In the genomic region with DNA sequence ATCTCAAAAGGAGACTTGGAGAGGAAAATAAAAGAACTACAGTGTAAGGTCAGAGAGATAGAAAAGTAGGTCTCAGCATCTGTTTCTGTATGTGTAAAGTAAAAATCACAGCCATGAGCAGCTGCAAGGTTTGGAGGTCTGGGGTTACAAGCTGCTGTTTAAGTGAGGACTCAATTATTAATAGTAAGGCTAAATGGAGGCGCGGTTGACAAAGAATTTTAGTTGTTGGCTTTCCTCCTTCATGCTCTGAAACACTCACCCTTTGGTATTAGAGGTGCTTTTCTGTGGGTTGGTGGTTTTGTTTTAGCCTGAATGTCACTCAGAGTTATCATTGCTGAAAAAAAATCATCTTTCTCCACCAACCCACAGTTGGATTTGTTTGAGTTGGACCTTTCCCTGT, we compare ENCODE assay signal across 21 cellular contexts. TPM values are rescaled to one million over a fixed set of nuclear protein-coding genes. Genes with fewer than 3 reads are reported as not detected.
DNase-seq lines count a peak whose midpoint lies in the region; ATAC-seq, FAIRE-seq and TF ChIP-seq lines count a peak whose summit lies in the region.
"Had no signal": no experiment of that assay in that cellular context is flagged by ENCODE, and none has a peak within 500 bp of the region (broad histone marks: within the 10 kb centered on the region; RNA-seq: fewer than 3 reads in every experiment).

No MANE protein-coding gene starts in this region.

- SMC1A ChIA-PET in GM12878 (lab: Charles Lee; ENCODE audit: uncharacterized antibody, unreplicated experiment): no interaction called here

- H3K4me3 Mint-ChIP-seq in nephron progenitor cell: no peak overlapping the region
- H3K4me3 Mint-ChIP-seq: CD4-positive, CD25-positive, alpha-beta regulatory T cell; CD8-positive, alpha-beta memory T cell; H9; IgD-negative memory B cell had no signal

- RAD21 ChIA-PET in GM12878 (lab: Charles Lee; ENCODE audit: unreplicated experiment): no interaction called here

- no peaks in the 10 kb centered on the region for H3K9me3 Mint-ChIP-seq in nephron progenitor cell
- H3K9me3 Mint-ChIP-seq: H9, IgD-negative memory B cell had no signal

- BruUV-seq in GM12878 (replicated peaks; lab: Mats Ljungman, UMichigan): no TSS peak

- no peak for FAIRE-seq in GM12878 (lab: Jason Lieb, UNC)
- FAIRE-seq: A549, H1, HepG2 had no signal

- POLR2A ChIA-PET in GM12878 (lab: Charles Lee): no interaction called here

- no peaks in the 10 kb centered on the region for H3K9me3 ChIP-seq in BLaER1
- H3K9me3 ChIP-seq in GM12878 (replicated peaks; ENCODE audit: control insufficient read depth, insufficient read depth, low read length): no peaks in the 10 kb centered on the region
- H3K9me3 ChIP-seq: A549 had no signal

- DNase-seq in DMS79 treated with DMSO at 0.1 percent for 48 hours (lab: John Stamatoyannopoulos, UW) (peak; percentile 18), DMS79 (lab: John Stamatoyannopoulos, UW) (no peak), GM12878 (ENCODE audit: low read depth, low spot score) (no peak), nephron progenitor cell (no peak), OCI-M1 (lab: John Stamatoyannopoulos, UW) (no peak)
- DNase-seq: C1 segment of cervical spinal cord; CD4-positive, CD25-positive, alpha-beta regulatory T cell; CD8-positive, alpha-beta memory T cell; COR-L47; DMS 273 treated with DMSO at 0.1 percent for 48 hours; DMS53; GDM1; H9 had no signal

- no peak overlapping the region for H2AFZ ChIP-seq in GM12878 (ENCODE audit: control insufficient read depth, low read depth, low read length)

- WGBS in GM12878 (ENCODE audit: insufficient coverage, insufficient replicate concordance, low lambda C conversion rate, missing lambda C conversion rate): 4% methylated on average over 2 of the region's 2 CpGs

- no peaks in the 10 kb centered on the region for H4K20me1 ChIP-seq in BLaER1
- no peaks in the 10 kb centered on the region for H4K20me1 ChIP-seq in GM12878 (ENCODE audit: control insufficient read depth, insufficient read depth)

- H3K36me3 Mint-ChIP-seq in nephron progenitor cell (ENCODE audit: low read depth): no peaks in the 10 kb centered on the region
- H3K36me3 Mint-ChIP-seq: CD4-positive, CD25-positive, alpha-beta regulatory T cell; CD8-positive, alpha-beta memory T cell; IgD-negative memory B cell had no signal

- H3K27me3 ChIP-seq in BLaER1 (no peaks in the 10 kb centered on the region), GM12878 (replicated peaks in 1 of 2; ENCODE audit: control insufficient read depth in 2 of 2, insufficient read depth in 2 of 2, low read length in 1 of 2) (peaks cover 0 to 5% of the 10 kb centered on the region in 2 experiments; a peak in 1 of 4 replicates)

- H3K9ac ChIP-seq in BLaER1 (no peak overlapping the region), GM12878 (ENCODE audit: control insufficient read depth, insufficient read depth, low read length) (no peak overlapping the region)

- peak overlapping the region; percentile 47 for H3K4me2 ChIP-seq in BLaER1
- H3K4me2 ChIP-seq in GM12878 (ENCODE audit: control insufficient read depth, insufficient read depth): no peak overlapping the region
- H3K4me2 ChIP-seq: A549 had no signal

- intact Hi-C loops in GM12878 (cut with micrococcal nuclease; ENCODE audit: unreplicated experiment): no loop called here

- peak overlapping the region; percentile 56 for H3K27ac Mint-ChIP-seq in nephron progenitor cell
- H3K27ac Mint-ChIP-seq: CD4-positive, CD25-positive, alpha-beta regulatory T cell; CD8-positive, alpha-beta memory T cell; H9; IgD-negative memory B cell had no signal

- H3K4me1 ChIP-seq in BLaER1 (peaks cover 15% of the 10 kb centered on the region), GM12878 (ENCODE audit: control insufficient read depth, insufficient read depth, low read length) (no peaks in the 10 kb centered on the region)
- H3K4me1 ChIP-seq: A549 had no signal

- H3K4me3 ChIP-seq in BLaER1 (no peak overlapping the region), GM12878 (no peak overlapping the region)
- H3K4me3 ChIP-seq: A549 had no signal

- TF ChIP-seq POLR2A in GM12878 (IDR thresholded peaks at IDR 0.05; ENCODE audit: low read depth, low read length): no peak

- TF ChIP-seq CTCF in GM12878 (IDR thresholded peaks at IDR 0.05 in 2 of 3, conservative IDR thresholded peaks at IDR 0.05 in 1 of 3; ENCODE audit: control insufficient read depth in 2 of 3, extremely low read depth in 1 of 3, insufficient read depth in 1 of 3, low read depth in 3 of 3, low read length in 3 of 3): no peak
- no peak for TF ChIP-seq CTCF in nephron progenitor cell (IDR thresholded peaks at IDR 0.05)

- H3K79me2 ChIP-seq in GM12878 (ENCODE audit: control insufficient read depth, insufficient read depth, low read length): no peaks in the 10 kb centered on the region

- ATAC-seq in GM12878 (no peak; the same call in 2 of the 3 replicates), GM18520 (IDR thresholded peaks at IDR 0.05; ENCODE audit: unreplicated experiment) (no peak)
- ATAC-seq: A549, HepG2 had no signal

- H3K27me3 Mint-ChIP-seq in nephron progenitor cell (ENCODE audit: low read depth, poor library complexity): no peaks in the 10 kb centered on the region

- H3K27ac ChIP-seq in BLaER1 (no peak overlapping the region), GM12878 (ENCODE audit: control insufficient read depth, insufficient read depth) (no peak overlapping the region)
- H3K27ac ChIP-seq: 22Rv1, A549 had no signal

- CTCF ChIA-PET in GM12878 (lab: Yijun Ruan, JAX): no interaction called here

- TF ChIP-seq RAD21 in GM12878 (IDR thresholded peaks at IDR 0.05; ENCODE audit: insufficient read depth, low read depth, low read length): no peak

- in situ Hi-C loops in GM12878 (cut with MboI): no loop called here

- H3K36me3 ChIP-seq in BLaER1 (no peaks in the 10 kb centered on the region), GM12878 (ENCODE audit: control insufficient read depth in 2 of 2, insufficient read depth in 2 of 2, low read length in 1 of 2) (no peaks in the 10 kb centered on the region)

- no peak for TF ChIP-seq EP300 in GM12878 (IDR thresholded peaks at IDR 0.05; ENCODE audit: borderline replicate concordance in 1 of 2, control insufficient read depth in 1 of 2, low read depth in 2 of 2, low read length in 2 of 2)

- peaks cover 40% of the 10 kb centered on the region for H3K4me1 Mint-ChIP-seq in nephron progenitor cell
- H3K4me1 Mint-ChIP-seq: CD4-positive, CD25-positive, alpha-beta regulatory T cell; IgD-negative memory B cell had no signal

TF ChIP-seq in GM12878, 131 proteins besides CTCF, POLR2A, EP300 and RAD21 (continues in another document):
- TF ChIP-seq SUZ12 (IDR thresholded peaks at IDR 0.05; ENCODE audit: unreplicated experiment) (no peak), E2F8 (IDR thresholded peaks at IDR 0.05; ENCODE audit: low read depth, partially characterized antibody) (no peak)
- TF ChIP-seq, protein P1, sequence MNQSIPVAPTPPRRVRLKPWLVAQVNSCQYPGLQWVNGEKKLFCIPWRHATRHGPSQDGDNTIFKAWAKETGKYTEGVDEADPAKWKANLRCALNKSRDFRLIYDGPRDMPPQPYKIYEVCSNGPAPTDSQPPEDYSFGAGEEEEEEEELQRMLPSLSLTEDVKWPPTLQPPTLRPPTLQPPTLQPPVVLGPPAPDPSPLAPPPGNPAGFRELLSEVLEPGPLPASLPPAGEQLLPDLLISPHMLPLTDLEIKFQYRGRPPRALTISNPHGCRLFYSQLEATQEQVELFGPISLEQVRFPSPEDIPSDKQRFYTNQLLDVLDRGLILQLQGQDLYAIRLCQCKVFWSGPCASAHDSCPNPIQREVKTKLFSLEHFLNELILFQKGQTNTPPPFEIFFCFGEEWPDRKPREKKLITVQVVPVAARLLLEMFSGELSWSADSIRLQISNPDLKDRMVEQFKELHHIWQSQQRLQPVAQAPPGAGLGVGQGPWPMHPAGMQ (IDR thresholded peaks at IDR 0.05; ENCODE audit: borderline replicate concordance): no peak

RNA-seq across cellular contexts. Expression of gene HAO2, which starts 59.8 kb away (rescaled TPM):
- total RNA-seq in GM12878 (2013; cell fraction: nucleolus; rRNA removed): not detected in 2 replicates
- total RNA-seq in GM12878 (2014; rRNA removed) (not detected in 2 replicates), GM12878 (2014; rRNA removed; fragmentation: Illumina TruSeq; extraction: Trizol) (not detected in 2 replicates), GM12878 (2021) (not detected in 2 replicates)
- not detected for polyA plus RNA-seq in GM12878 (2011; ENCODE audit: low read depth)
- polyA plus RNA-seq in GM12878 (2011; rRNA removed) (not detected in 2 replicates), GM12878 (2014; fragmentation: Illumina TruSeq; extraction: Trizol) (not detected in 2 replicates), GM12878 (2014; fragmentation: Nextera tagmentation; extraction: Ambion mirVana) (not detected), GM12878 (2014; rRNA removed) (not detected in 2 replicates), GM12878 (2016; fragmentation: Nextera tagmentation; extraction: Ambion mirVana) (not detected)
- not detected in 2 replicates for polyA plus RNA-seq in GM12878 (2011; cell fraction: cytosol; rRNA removed)
- not detected in 2 replicates for polyA plus RNA-seq in GM12878 (2011; cell fraction: nucleus; rRNA removed)
- not detected in 2 replicates for polyA plus RNA-seq in GM12878 (2012)
- not detected in 2 replicates for polyA minus RNA-seq in GM12878 (2011; rRNA and poly(A)+ RNA removed)
- not detected in 2 replicates for polyA minus RNA-seq in GM12878 (2011; cell fraction: cytosol; rRNA and poly(A)+ RNA removed)
- not detected in 2 replicates for polyA minus RNA-seq in GM12878 (2011; cell fraction: nucleus; rRNA and poly(A)+ RNA removed)
- total RNA-seq: CD4-positive, CD25-positive, alpha-beta regulatory T cell; CD8-positive, alpha-beta memory T cell; Daoy; H1 had no signal
- polyA plus RNA-seq: CD4-positive, CD25-positive, alpha-beta regulatory T cell; CD8-positive, alpha-beta memory T cell; H1; IgD-negative memory B cell had no signal
